In genomic region chr2:71467180-71467815, GRCh38 we compare ENCODE assay signal across 8 cellular contexts. TPM values are rescaled to one million over a fixed set of nuclear protein-coding genes. Genes with fewer than 3 reads are reported as not detected.
DNase-seq lines count a peak whose midpoint lies in the region; ATAC-seq and TF ChIP-seq lines count a peak whose summit lies in the region.

No MANE protein-coding gene starts in this region.

- H3K27ac Mint-ChIP-seq in activated CD4-positive, alpha-beta memory T cell treated with anti-CD3 and anti-CD28 coated beads for 36 hours, result no peak overlapping the region

- H3K9me3 Mint-ChIP-seq in activated CD4-positive, alpha-beta memory T cell treated with anti-CD3 and anti-CD28 coated beads for 36 hours, result no peaks in the 10 kb centered on the region

- H3K4me1 ChIP-seq in heart right ventricle (peaks cover 17 to 83% (median 53%) of the 10 kb centered on the region in 9 donors), rectal smooth muscle tissue (ENCODE audit: control insufficient read depth, insufficient read depth, low read length) (peaks cover 3% of the 10 kb centered on the region)

- peaks cover 8% of the 10 kb centered on the region for H3K4me1 Mint-ChIP-seq in activated CD4-positive, alpha-beta memory T cell treated with anti-CD3 and anti-CD28 coated beads for 36 hours (ENCODE audit: low read depth)

- no peak for TF ChIP-seq CTCF in heart right ventricle (IDR thresholded peaks at IDR 0.05)

- POLR2A ChIA-PET in activated CD4-positive, alpha-beta memory T cell treated with anti-CD3 and anti-CD28 coated beads for 36 hours (lab: Charles Lee), result no interaction called here

- WGBS in heart right ventricle, 2 donors, result 20 to 31% methylated on average over 7 of the region's 7 CpGs

- ATAC-seq in heart right ventricle, result peak in 2 of 8 donors; percentile 4 to 17

- H3K4me3 ChIP-seq in GM08714 (ENCODE audit: low read length) (peak overlapping the region; percentile 38; the same call in 1 of the 2 replicates), heart right ventricle (peak overlapping the region; percentile 41 to 90 (median 78)), rectal smooth muscle tissue (ENCODE audit: low read length) (peak overlapping the region; percentile 81)

- no peaks in the 10 kb centered on the region for H3K36me3 Mint-ChIP-seq in activated CD4-positive, alpha-beta memory T cell treated with anti-CD3 and anti-CD28 coated beads for 36 hours

- DNase-seq in activated CD4-positive, alpha-beta memory T cell treated with anti-CD3 and anti-CD28 coated beads for 36 hours, result no peak
- DNase-seq in heart right ventricle (no peak), NCI-H2107 (lab: John Stamatoyannopoulos, UW) (no peak), anterior cingulate cortex (lab: John Stamatoyannopoulos, UW) (no peak), C1 segment of cervical spinal cord (lab: John Stamatoyannopoulos, UW) (no peak)
- DNase-seq in stimulated activated CD4-positive, alpha-beta T cell treated with anti-CD3 and anti-CD28 coated beads, Interleukin-4, amount 100 ng/mL, for 1 hour, result no peak

- peaks cover 0 to 4% (median 0%) of the 10 kb centered on the region in 9 donors for H3K36me3 ChIP-seq in heart right ventricle
- H3K36me3 ChIP-seq in rectal smooth muscle tissue (ENCODE audit: control insufficient read depth, insufficient read depth, low read length), result no peaks in the 10 kb centered on the region

- intact Hi-C loops in activated CD4-positive, alpha-beta memory T cell treated with anti-CD3 and anti-CD28 coated beads for 36 hours (cut with micrococcal nuclease), result no loop called here
- intact Hi-C loops in heart right ventricle (cut with DNase I), result loop anchor here in 4 of 10 donors (2.0 to 5.0 kb wide), 3 partner anchors 35 to 38 kb away; no protein-coding TSS in a partner anchor

- peaks cover 0 to 26% (median 0%) of the 10 kb centered on the region in 7 donors for H3K27me3 ChIP-seq in heart right ventricle
- peaks cover 5% of the 10 kb centered on the region for H3K27me3 ChIP-seq in rectal smooth muscle tissue (ENCODE audit: control insufficient read depth, insufficient read depth, low read length)

- H3K27me3 Mint-ChIP-seq in activated CD4-positive, alpha-beta memory T cell treated with anti-CD3 and anti-CD28 coated beads for 36 hours, result peaks cover 29% of the 10 kb centered on the region

- H3K9me3 ChIP-seq in heart right ventricle, result no peaks in the 10 kb centered on the region

- H3K27ac ChIP-seq in heart right ventricle, result peak overlapping the region in 9 of 10 donors; percentile 84 to 92 (median 90)
- no peak overlapping the region for H3K27ac ChIP-seq in rectal smooth muscle tissue (ENCODE audit: low read depth, low read length)

- CTCF ChIA-PET in activated CD4-positive, alpha-beta memory T cell treated with anti-CD3 and anti-CD28 coated beads for 36 hours (lab: Charles Lee), result interaction anchor here (0.7 to 1.4 kb wide), 5 partner anchors 8 to 683 kb away, joined by 3 read pairs; partner anchors contain the start of gene DYSF

- H3K9ac ChIP-seq in rectal smooth muscle tissue (ENCODE audit: low read length), result no peak overlapping the region

- peak overlapping the region; percentile 63 for H3K4me3 Mint-ChIP-seq in activated CD4-positive, alpha-beta memory T cell treated with anti-CD3 and anti-CD28 coated beads for 36 hours

RNA-seq across cellular contexts. Expression of gene DYSF, which starts 13.9 kb away (rescaled TPM):
- not detected for total RNA-seq in activated CD4-positive, alpha-beta memory T cell treated with anti-CD3 and anti-CD28 coated beads for 36 hours
- 100 to 1,000 TPM in 1 of 10 donors, 10 to 100 TPM in 9; 48.3 to 100 (median 71.9) TPM for total RNA-seq in heart right ventricle
- 10 to 100 TPM; 20.6 to 29.8 TPM for polyA plus RNA-seq in heart right ventricle

Comparison
In these comparisons a context has a peak if more than half of its experiments do, and no peak if none do; other contexts are left out.
1. RNA of gene DYSF, which starts 13.9 kb away (total RNA-seq): 48.3 to 100 TPM in heart right ventricle; not detected in activated CD4-positive, alpha-beta memory T cell treated with anti-CD3 and anti-CD28 coated beads for 36 hours; every median in the first group is over 10 times any median in the second.
2. Peak in every context shown above with its lines, with median percentiles within 50 percentile points of each other: H3K4me3 ChIP-seq.